In the genomic region with DNA sequence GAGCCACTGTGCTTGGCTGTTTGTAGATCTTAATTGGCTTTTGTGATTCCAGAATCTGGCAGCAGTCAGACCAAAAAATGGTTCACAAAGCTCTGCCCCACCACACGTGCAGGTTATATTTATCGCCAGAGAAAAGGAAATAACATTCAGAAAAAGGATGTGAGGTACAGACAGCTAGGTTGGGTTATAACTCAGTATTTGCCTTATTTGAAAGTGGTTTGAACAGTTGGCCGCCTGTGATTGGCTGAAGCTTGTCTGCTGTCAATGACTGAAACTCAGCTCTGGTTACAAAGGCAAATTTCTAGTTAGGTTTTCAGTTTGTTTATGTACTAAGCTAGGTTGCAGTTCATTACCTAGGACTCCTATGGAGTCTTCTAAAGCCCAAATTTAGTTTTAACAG, we compare ENCODE assay signal across 3 cellular contexts.
TF ChIP-seq lines count a peak whose summit lies in the region.

No MANE protein-coding gene starts in this region.

TF ChIP-seq in GM12878, 131 proteins besides CTCF, POLR2A, EP300 and RAD21:
- TF ChIP-seq SMAD5 (IDR thresholded peaks at IDR 0.05; ENCODE audit: low read depth) (no peak), BHLHE40 (IDR thresholded peaks at IDR 0.05; ENCODE audit: borderline replicate concordance in 1 of 2, low read depth in 2 of 2, low read length in 1 of 2) (peak; percentile 58 to 63; a peak in 3 of 4 replicates), ATF7 (IDR thresholded peaks at IDR 0.05; ENCODE audit: low read depth) (no peak)
TF ChIP-seq in GM12878: peak in this region for 1.

TF ChIP-seq in WTC11, 78 proteins besides CTCF, POLR2A, EP300 and RAD21 (continues in another document):
- no peak for TF ChIP-seq GABPB1 (CRISPR knock-in tag; IDR thresholded peaks at IDR 0.05)
- TF ChIP-seq JUN (CRISPR knock-in tag; IDR thresholded peaks at IDR 0.05) = no peak
- TF ChIP-seq, protein P1, sequence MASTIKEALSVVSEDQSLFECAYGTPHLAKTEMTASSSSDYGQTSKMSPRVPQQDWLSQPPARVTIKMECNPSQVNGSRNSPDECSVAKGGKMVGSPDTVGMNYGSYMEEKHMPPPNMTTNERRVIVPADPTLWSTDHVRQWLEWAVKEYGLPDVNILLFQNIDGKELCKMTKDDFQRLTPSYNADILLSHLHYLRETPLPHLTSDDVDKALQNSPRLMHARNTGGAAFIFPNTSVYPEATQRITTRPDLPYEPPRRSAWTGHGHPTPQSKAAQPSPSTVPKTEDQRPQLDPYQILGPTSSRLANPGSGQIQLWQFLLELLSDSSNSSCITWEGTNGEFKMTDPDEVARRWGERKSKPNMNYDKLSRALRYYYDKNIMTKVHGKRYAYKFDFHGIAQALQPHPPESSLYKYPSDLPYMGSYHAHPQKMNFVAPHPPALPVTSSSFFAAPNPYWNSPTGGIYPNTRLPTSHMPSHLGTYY (CRISPR knock-in tag; IDR thresholded peaks at IDR 0.05) = no peak
- no peak for TF ChIP-seq ESRRA (CRISPR knock-in tag; IDR thresholded peaks at IDR 0.05; ENCODE audit: borderline replicate concordance)
- TF ChIP-seq SMAD3 (CRISPR knock-in tag; IDR thresholded peaks at IDR 0.05; ENCODE audit: borderline replicate concordance) = no peak
- TF ChIP-seq, protein P2, sequence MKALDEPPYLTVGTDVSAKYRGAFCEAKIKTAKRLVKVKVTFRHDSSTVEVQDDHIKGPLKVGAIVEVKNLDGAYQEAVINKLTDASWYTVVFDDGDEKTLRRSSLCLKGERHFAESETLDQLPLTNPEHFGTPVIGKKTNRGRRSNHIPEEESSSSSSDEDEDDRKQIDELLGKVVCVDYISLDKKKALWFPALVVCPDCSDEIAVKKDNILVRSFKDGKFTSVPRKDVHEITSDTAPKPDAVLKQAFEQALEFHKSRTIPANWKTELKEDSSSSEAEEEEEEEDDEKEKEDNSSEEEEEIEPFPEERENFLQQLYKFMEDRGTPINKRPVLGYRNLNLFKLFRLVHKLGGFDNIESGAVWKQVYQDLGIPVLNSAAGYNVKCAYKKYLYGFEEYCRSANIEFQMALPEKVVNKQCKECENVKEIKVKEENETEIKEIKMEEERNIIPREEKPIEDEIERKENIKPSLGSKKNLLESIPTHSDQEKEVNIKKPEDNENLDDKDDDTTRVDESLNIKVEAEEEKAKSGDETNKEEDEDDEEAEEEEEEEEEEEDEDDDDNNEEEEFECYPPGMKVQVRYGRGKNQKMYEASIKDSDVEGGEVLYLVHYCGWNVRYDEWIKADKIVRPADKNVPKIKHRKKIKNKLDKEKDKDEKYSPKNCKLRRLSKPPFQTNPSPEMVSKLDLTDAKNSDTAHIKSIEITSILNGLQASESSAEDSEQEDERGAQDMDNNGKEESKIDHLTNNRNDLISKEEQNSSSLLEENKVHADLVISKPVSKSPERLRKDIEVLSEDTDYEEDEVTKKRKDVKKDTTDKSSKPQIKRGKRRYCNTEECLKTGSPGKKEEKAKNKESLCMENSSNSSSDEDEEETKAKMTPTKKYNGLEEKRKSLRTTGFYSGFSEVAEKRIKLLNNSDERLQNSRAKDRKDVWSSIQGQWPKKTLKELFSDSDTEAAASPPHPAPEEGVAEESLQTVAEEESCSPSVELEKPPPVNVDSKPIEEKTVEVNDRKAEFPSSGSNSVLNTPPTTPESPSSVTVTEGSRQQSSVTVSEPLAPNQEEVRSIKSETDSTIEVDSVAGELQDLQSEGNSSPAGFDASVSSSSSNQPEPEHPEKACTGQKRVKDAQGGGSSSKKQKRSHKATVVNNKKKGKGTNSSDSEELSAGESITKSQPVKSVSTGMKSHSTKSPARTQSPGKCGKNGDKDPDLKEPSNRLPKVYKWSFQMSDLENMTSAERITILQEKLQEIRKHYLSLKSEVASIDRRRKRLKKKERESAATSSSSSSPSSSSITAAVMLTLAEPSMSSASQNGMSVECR (CRISPR knock-in tag; IDR thresholded peaks at IDR 0.05; ENCODE audit: borderline replicate concordance) = no peak
- TF ChIP-seq, protein P3, sequence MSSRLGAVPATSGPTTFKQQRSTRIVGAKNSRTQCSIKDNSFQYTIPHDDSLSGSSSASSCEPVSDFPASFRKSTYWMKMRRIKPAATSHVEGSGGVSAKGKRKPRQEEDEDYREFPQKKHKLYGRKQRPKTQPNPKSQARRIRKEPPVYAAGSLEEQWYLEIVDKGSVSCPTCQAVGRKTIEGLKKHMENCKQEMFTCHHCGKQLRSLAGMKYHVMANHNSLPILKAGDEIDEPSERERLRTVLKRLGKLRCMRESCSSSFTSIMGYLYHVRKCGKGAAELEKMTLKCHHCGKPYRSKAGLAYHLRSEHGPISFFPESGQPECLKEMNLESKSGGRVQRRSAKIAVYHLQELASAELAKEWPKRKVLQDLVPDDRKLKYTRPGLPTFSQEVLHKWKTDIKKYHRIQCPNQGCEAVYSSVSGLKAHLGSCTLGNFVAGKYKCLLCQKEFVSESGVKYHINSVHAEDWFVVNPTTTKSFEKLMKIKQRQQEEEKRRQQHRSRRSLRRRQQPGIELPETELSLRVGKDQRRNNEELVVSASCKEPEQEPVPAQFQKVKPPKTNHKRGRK (CRISPR knock-in tag; IDR thresholded peaks at IDR 0.05; ENCODE audit: borderline replicate concordance) = no peak
- TF ChIP-seq, protein P4, sequence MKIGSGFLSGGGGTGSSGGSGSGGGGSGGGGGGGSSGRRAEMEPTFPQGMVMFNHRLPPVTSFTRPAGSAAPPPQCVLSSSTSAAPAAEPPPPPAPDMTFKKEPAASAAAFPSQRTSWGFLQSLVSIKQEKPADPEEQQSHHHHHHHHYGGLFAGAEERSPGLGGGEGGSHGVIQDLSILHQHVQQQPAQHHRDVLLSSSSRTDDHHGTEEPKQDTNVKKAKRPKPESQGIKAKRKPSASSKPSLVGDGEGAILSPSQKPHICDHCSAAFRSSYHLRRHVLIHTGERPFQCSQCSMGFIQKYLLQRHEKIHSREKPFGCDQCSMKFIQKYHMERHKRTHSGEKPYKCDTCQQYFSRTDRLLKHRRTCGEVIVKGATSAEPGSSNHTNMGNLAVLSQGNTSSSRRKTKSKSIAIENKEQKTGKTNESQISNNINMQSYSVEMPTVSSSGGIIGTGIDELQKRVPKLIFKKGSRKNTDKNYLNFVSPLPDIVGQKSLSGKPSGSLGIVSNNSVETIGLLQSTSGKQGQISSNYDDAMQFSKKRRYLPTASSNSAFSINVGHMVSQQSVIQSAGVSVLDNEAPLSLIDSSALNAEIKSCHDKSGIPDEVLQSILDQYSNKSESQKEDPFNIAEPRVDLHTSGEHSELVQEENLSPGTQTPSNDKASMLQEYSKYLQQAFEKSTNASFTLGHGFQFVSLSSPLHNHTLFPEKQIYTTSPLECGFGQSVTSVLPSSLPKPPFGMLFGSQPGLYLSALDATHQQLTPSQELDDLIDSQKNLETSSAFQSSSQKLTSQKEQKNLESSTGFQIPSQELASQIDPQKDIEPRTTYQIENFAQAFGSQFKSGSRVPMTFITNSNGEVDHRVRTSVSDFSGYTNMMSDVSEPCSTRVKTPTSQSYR (CRISPR knock-in tag; IDR thresholded peaks at IDR 0.05) = no peak
- TF ChIP-seq, protein P5, sequence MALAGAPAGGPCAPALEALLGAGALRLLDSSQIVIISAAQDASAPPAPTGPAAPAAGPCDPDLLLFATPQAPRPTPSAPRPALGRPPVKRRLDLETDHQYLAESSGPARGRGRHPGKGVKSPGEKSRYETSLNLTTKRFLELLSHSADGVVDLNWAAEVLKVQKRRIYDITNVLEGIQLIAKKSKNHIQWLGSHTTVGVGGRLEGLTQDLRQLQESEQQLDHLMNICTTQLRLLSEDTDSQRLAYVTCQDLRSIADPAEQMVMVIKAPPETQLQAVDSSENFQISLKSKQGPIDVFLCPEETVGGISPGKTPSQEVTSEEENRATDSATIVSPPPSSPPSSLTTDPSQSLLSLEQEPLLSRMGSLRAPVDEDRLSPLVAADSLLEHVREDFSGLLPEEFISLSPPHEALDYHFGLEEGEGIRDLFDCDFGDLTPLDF (CRISPR knock-in tag; IDR thresholded peaks at IDR 0.05) = no peak
- TF ChIP-seq HMGA2 (CRISPR knock-in tag; IDR thresholded peaks at IDR 0.05) = no peak
- no peak for TF ChIP-seq NFATC4 (CRISPR knock-in tag; IDR thresholded peaks at IDR 0.05)

TF ChIP-seq in SK-N-SH, 30 proteins besides CTCF, POLR2A, EP300 and RAD21:
- TF ChIP-seq FOSL2 (IDR thresholded peaks at IDR 0.05; ENCODE audit: borderline replicate concordance, low read depth) (no peak), EZH2phosphoT487 (IDR thresholded peaks at IDR 0.05; ENCODE audit: borderline replicate concordance, low read depth) (no peak), ELF1 (IDR thresholded peaks at IDR 0.05) (no peak), NFIC (IDR thresholded peaks at IDR 0.05; ENCODE audit: borderline replicate concordance) (no peak), SMC3 (IDR thresholded peaks at IDR 0.05; ENCODE audit: low read depth, low read length) (no peak), YY1 (IDR thresholded peaks at IDR 0.05; ENCODE audit: low read depth) (no peak), GATA2 (CRISPR knock-in tag; IDR thresholded peaks at IDR 0.05) (no peak), MXI1 (IDR thresholded peaks at IDR 0.05; ENCODE audit: low read depth, low read length) (no peak)
- TF ChIP-seq, protein P6, sequence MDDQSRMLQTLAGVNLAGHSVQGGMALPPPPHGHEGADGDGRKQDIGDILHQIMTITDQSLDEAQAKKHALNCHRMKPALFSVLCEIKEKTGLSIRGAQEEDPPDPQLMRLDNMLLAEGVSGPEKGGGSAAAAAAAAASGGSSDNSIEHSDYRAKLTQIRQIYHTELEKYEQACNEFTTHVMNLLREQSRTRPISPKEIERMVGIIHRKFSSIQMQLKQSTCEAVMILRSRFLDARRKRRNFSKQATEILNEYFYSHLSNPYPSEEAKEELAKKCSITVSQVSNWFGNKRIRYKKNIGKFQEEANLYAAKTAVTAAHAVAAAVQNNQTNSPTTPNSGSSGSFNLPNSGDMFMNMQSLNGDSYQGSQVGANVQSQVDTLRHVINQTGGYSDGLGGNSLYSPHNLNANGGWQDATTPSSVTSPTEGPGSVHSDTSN (IDR thresholded peaks at IDR 0.05) = no peak
